14 cellular contexts compared by ENCODE assay signal in the genomic region with DNA sequence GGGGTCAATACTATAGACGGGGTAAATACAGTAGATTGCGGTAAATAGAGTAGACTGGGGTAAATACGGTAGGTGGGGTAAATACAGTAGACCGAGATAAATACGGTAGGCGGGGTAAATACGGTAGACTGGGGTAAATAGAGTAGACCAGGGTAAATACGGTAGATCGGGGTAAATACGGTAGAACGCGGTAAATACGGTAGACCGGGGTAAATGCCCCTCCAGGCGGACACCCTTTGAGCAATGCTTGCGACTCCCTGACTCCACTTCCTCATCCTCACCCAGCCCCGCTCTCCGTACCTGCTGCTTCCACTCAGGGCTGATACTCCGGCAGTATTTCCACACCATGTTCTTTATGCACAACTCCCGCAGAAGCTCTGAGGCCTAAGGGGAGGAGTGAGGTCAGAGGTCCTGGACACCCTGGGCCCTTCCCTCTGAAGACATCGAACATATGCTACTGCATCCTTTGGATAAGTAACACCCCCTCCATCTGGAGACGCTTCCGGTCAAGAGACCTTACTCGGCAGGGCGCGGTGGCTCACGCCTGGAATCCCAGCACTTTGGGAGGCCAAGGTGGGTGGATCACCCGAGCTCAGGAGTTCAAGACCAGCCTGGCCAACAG. TPM values are rescaled to one million over a fixed set of nuclear protein-coding genes. Genes with fewer than 3 reads are reported as not detected.
DNase-seq lines count a peak whose midpoint lies in the region; ATAC-seq and TF ChIP-seq lines count a peak whose summit lies in the region.
"Had no signal": no experiment of that assay in that cellular context is flagged by ENCODE, and none has a peak within 500 bp of the region (broad histone marks: within the 10 kb centered on the region; RNA-seq: fewer than 3 reads in every experiment).

No MANE protein-coding gene starts in this region.

- no peak for TF ChIP-seq CTCF in GM20000 (IDR thresholded peaks at IDR 0.05; ENCODE audit: extremely low read depth, missing control alignments)

- POLR2A ChIA-PET in HEK293T (lab: Yijun Ruan, JAX): no interaction called here

- ATAC-seq in left lobe of liver (peak; percentile 68), HG02884 (IDR thresholded peaks at IDR 0.05; ENCODE audit: unreplicated experiment) (no peak)
- ATAC-seq: PC-3, SK-N-SH treated with all-trans-retinoic acid at 6 μM for 48 hours had no signal

- CTCF ChIA-PET in HEK293T (lab: Yijun Ruan, JAX): no interaction called here

- DNase-seq in COR-L47 (lab: John Stamatoyannopoulos, UW) (peak; percentile 29), HEK293T (ENCODE audit: extremely low spot score) (peak; percentile 51), amniotic epithelial cell (ENCODE audit: low read depth) (peak; percentile 79), left lobe of liver (ENCODE audit: low spot score) (no peak), epidermal melanocyte (ENCODE audit: insufficient read length, low spot score) (no peak), mesenteric fat pad (ENCODE audit: low spot score) (no peak), GM20000 (ENCODE audit: low spot score) (no peak)
- DNase-seq: activated CD4-positive, alpha-beta T cell treated with anti-CD3 and anti-CD28 coated beads, Interleukin-2, amount 50 U/mL, for 1 hour; activated naive CD4-positive, alpha-beta T cell treated with anti-CD3 and anti-CD28 coated beads for 36 hours; NCI-H510A; PC-3; stimulated activated CD4-positive, alpha-beta T cell treated with anti-CD3 and anti-CD28 coated beads, Interleukin-4, amount 100 ng/mL, for 1 hour had no signal

TF ChIP-seq in HEK293T, 16 proteins besides CTCF, POLR2A, EP300 and RAD21:
- TF ChIP-seq FOXK2 (IDR thresholded peaks at IDR 0.05) (no peak), HDGF (IDR thresholded peaks at IDR 0.05; ENCODE audit: borderline replicate concordance) (no peak), L3MBTL2 (conservative IDR thresholded peaks at IDR 0.05) (no peak), LEF1 (IDR thresholded peaks at IDR 0.05; ENCODE audit: borderline replicate concordance) (peak; percentile 40; the same call in 1 of the 2 replicates), FOXM1 (IDR thresholded peaks at IDR 0.05; ENCODE audit: borderline replicate concordance) (no peak), CTBP1 (IDR thresholded peaks at IDR 0.05; ENCODE audit: borderline replicate concordance) (peak; percentile 47; the same call in 1 of the 2 replicates), ELF4 (IDR thresholded peaks at IDR 0.05) (no peak), FOXA1 (IDR thresholded peaks at IDR 0.05) (no peak), TARDBP (IDR thresholded peaks at IDR 0.05) (peak; percentile 96)

RNA-seq across cellular contexts. Expression of a gene that starts 13.3 kb away (rescaled TPM):
- total RNA-seq in left lobe of liver: 33.7 TPM
- total RNA-seq in mesenteric fat pad: 97.0 TPM

RNA-seq across cellular contexts. Expression of a gene that starts 23.1 kb away (rescaled TPM):
- 62.5 TPM for total RNA-seq in left lobe of liver
- total RNA-seq in mesenteric fat pad: 552 TPM

RNA-seq across cellular contexts. Expression of a gene that starts 47.1 kb away (rescaled TPM):
- 11.9 TPM for total RNA-seq in left lobe of liver
- 77.6 TPM for total RNA-seq in mesenteric fat pad

Comparison
In these comparisons a context has a peak if more than half of its experiments do, and no peak if none do; other contexts are left out.
1. DNase-seq: peak in COR-L47 (single experiment), HEK293T (single experiment) and amniotic epithelial cell (single experiment); none in left lobe of liver (single experiment), epidermal melanocyte (single experiment), mesenteric fat pad (single experiment) and GM20000 (single experiment).